In the genomic region with DNA sequence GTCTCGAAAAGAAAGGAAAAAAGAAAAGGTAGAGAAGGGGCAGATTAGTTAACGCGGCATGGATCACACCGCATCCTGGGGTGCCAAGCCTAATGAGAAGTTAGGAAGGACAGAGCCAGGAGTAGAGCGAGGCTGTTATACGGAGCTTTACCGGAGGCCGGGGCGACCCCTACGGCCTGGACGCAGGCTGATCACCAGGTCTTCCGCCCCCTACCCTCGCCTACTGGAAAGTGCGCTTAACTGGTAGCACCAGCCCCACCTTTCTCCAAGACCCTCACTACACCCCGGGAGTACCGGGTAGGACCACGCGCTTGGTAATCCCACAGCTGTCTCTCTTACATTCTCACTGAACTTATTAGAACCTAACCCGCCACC, we compare ENCODE assay signal across 8 cellular contexts. TPM values are rescaled to one million over a fixed set of nuclear protein-coding genes. Genes with fewer than 3 reads are reported as not detected.
DNase-seq lines count a peak whose midpoint lies in the region; ATAC-seq and TF ChIP-seq lines count a peak whose summit lies in the region.

No MANE protein-coding gene starts in this region.

- H2AFZ ChIP-seq in HCT116 (ENCODE audit: low read depth, low read length, poor library complexity, severe bottlenecking): no peak overlapping the region
- peak overlapping the region; percentile 10 for H2AFZ ChIP-seq in SU-DHL-6 (ENCODE audit: low read depth, low read length, severe bottlenecking)

- DNase-seq in GM10248 (ENCODE audit: extremely low spot score) (peak; percentile 22), HCT116 (ENCODE audit: low read depth, low spot score) (no peak), fibroblast of mammary gland (ENCODE audit: low read depth) (peak; percentile 23), HuH-7.5 (ENCODE audit: low spot score) (no peak)
- no peak for DNase-seq in activated effector memory CD4-positive, alpha-beta T cell treated with anti-CD3 and anti-CD28 coated beads, Interleukin-2, amount 50 U/mL, for 16 hours

- H4K20me1 ChIP-seq in HCT116 (ENCODE audit: insufficient read depth) (no peaks in the 10 kb centered on the region), SU-DHL-6 (ENCODE audit: low read depth, low read length) (no peaks in the 10 kb centered on the region)

- peak overlapping the region; percentile 80 for H3K4me2 ChIP-seq in HCT116 (ENCODE audit: low read length)
- peak overlapping the region; percentile 91 for H3K4me2 ChIP-seq in SU-DHL-6 (ENCODE audit: low read depth, low read length, poor library complexity, severe bottlenecking)

- H3F3A ChIP-seq in SU-DHL-6 (ENCODE audit: insufficient read depth): peaks cover 55% of the 10 kb centered on the region

- intact Hi-C loops in HCT116 (cut with micrococcal nuclease): no loop called here

- H3K9me2 ChIP-seq in HCT116 (ENCODE audit: insufficient read depth) (no peaks in the 10 kb centered on the region), SU-DHL-6 (replicated peaks; ENCODE audit: insufficient read depth, low read length) (no peaks in the 10 kb centered on the region)

- H3K4me1 ChIP-seq in HCT116 (ENCODE audit: control insufficient read depth in 1 of 2, insufficient read depth in 2 of 2, low read length in 2 of 2): peaks cover 0 to 19% of the 10 kb centered on the region in 2 experiments; a peak in 3 of 4 replicates
- peaks cover 72 to 79% of the 10 kb centered on the region in 2 experiments for H3K4me1 ChIP-seq in neutrophil (ENCODE audit: control insufficient read depth in 1 of 2, insufficient read depth in 1 of 2, low read depth in 1 of 2, low read length in 1 of 2)

- H3K9me3 ChIP-seq in HCT116 (ENCODE audit: control insufficient read depth in 1 of 2, insufficient read depth in 1 of 2, low read depth in 1 of 2, low read length in 2 of 2): no peaks in the 10 kb centered on the region
- no peaks in the 10 kb centered on the region for H3K9me3 ChIP-seq in SU-DHL-6 (ENCODE audit: insufficient read depth, low read length)
- H3K9me3 ChIP-seq in neutrophil: no peaks in the 10 kb centered on the region

- H3K79me2 ChIP-seq in HCT116 (ENCODE audit: insufficient read depth, low read length) (no peaks in the 10 kb centered on the region), SU-DHL-6 (ENCODE audit: insufficient read depth, low read length) (peaks cover 24% of the 10 kb centered on the region)

- no peak for ATAC-seq in HCT116
- ATAC-seq in HG03039 (IDR thresholded peaks at IDR 0.05; ENCODE audit: unreplicated experiment): no peak

- H3K36me3 ChIP-seq in HCT116 (ENCODE audit: control insufficient read depth in 1 of 2, insufficient read depth in 2 of 2, low read length in 2 of 2) (no peaks in the 10 kb centered on the region), SU-DHL-6 (ENCODE audit: low read length) (peaks cover 18% of the 10 kb centered on the region; the same call in 1 of the 2 replicates), neutrophil (no peaks in the 10 kb centered on the region)

- BruUV-seq in HCT116 (replicated peaks; lab: Mats Ljungman, UMichigan): no TSS peak

- peak overlapping the region; percentile 71 to 72 for H3K4me3 ChIP-seq in HCT116 (replicated peaks in 1 of 2; ENCODE audit: low read depth in 1 of 2, low read length in 2 of 2)
- H3K4me3 ChIP-seq in SU-DHL-6 (ENCODE audit: insufficient read depth, low read length, poor library complexity, severe bottlenecking): peak overlapping the region; percentile 76
- peak overlapping the region; percentile 94 for H3K4me3 ChIP-seq in fibroblast of mammary gland (ENCODE audit: control insufficient read depth, low read depth, low read length)
- H3K4me3 ChIP-seq in neutrophil (ENCODE audit: low read depth in 1 of 2, low read length in 1 of 2): peak overlapping the region; percentile 89 to 98

- H3K27me3 ChIP-seq in HCT116 (ENCODE audit: insufficient read depth, low read length): no peaks in the 10 kb centered on the region
- H3K27me3 ChIP-seq in SU-DHL-6 (ENCODE audit: low read length): no peaks in the 10 kb centered on the region
- peaks cover 17% of the 10 kb centered on the region for H3K27me3 ChIP-seq in neutrophil

- H3K9ac ChIP-seq in HCT116 (ENCODE audit: low read length): peak overlapping the region; percentile 78
- H3K9ac ChIP-seq in SU-DHL-6 (ENCODE audit: low read length): peak overlapping the region; percentile 75

- CTCF ChIA-PET in GM10248 (lab: Yijun Ruan, JAX): interaction anchor here (0.8 to 3.5 kb wide), 22 partner anchors 11 to 790 kb away, joined by 3 to 14 read pairs (median 4); a partner anchor contains a TSS
- CTCF ChIA-PET in HCT116 (lab: Charles Lee): no interaction called here

- TF ChIP-seq CTCF in GM10248 (IDR thresholded peaks at IDR 0.05; ENCODE audit: control extremely low read depth, extremely low read depth, low read depth, missing control alignments) (peak; percentile 39), HCT116 (IDR thresholded peaks at IDR 0.05 in 2 of 3, conservative IDR thresholded peaks at IDR 0.05 in 1 of 3; ENCODE audit: borderline replicate concordance in 1 of 3, insufficient read depth in 1 of 3, low read depth in 2 of 3, low read length in 2 of 3) (no peak), SU-DHL-6 (IDR thresholded peaks at IDR 0.05; ENCODE audit: insufficient read depth, low read length, poor library complexity, severe bottlenecking) (no peak), fibroblast of mammary gland (conservative IDR thresholded peaks at IDR 0.05; ENCODE audit: control insufficient read depth, insufficient read depth, low read depth, low read length) (peak; percentile 13), neutrophil (IDR thresholded peaks at IDR 0.05) (no peak)

- POLR2A ChIA-PET in GM10248 (lab: Yijun Ruan, JAX) (interaction anchor here (0.5 to 2.6 kb wide), 6 partner anchors 34 to 1129 kb away, joined by 3 to 12 read pairs (median 5); a partner anchor contains a TSS), HCT116 (lab: Charles Lee) (interaction anchor here (0.5 to 1.7 kb wide), 2 partner anchors 34 to 146 kb away, joined by 3 to 11 read pairs; a partner anchor contains a TSS)

- peak overlapping the region; percentile 82 for H3K27ac ChIP-seq in HCT116 (ENCODE audit: low read depth, low read length)
- H3K27ac ChIP-seq in SU-DHL-6 (ENCODE audit: low read depth, low read length): peak overlapping the region; percentile 94
- H3K27ac ChIP-seq in neutrophil: peak overlapping the region; percentile 96

- TF ChIP-seq RAD21 in HCT116 (IDR thresholded peaks at IDR 0.05; ENCODE audit: low read depth): no peak

- TF ChIP-seq POLR2A in HCT116 (IDR thresholded peaks at IDR 0.05; ENCODE audit: borderline replicate concordance, extremely low read depth, insufficient read depth, insufficient read length): no peak

- RAD21 ChIA-PET in HCT116 (lab: Charles Lee; ENCODE audit: low non-redundant PET in 1 of 2, low total read pairs in 2 of 2, uncharacterized antibody in 2 of 2, unreplicated experiment in 2 of 2): no interaction called here

TF ChIP-seq in HCT116, 20 proteins besides CTCF, POLR2A, EP300 and RAD21:
- TF ChIP-seq, protein P1, sequence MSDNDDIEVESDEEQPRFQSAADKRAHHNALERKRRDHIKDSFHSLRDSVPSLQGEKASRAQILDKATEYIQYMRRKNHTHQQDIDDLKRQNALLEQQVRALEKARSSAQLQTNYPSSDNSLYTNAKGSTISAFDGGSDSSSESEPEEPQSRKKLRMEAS (IDR thresholded peaks at IDR 0.05): no peak
- TF ChIP-seq EZH2 (IDR thresholded peaks at IDR 0.05): no peak
TF ChIP-seq in HCT116: peak in this region for 0.

RNA-seq across cellular contexts. Expression of a gene that starts 33.8 kb away (rescaled TPM):
- 67.4 TPM for total RNA-seq in HCT116 (2021; ENCODE audit: unreplicated experiment)
- 29.7 and 34.0 TPM in 2 replicates for polyA plus RNA-seq in HCT116 (2012)

RNA-seq across cellular contexts. Expression of a gene that starts 34.0 kb away (rescaled TPM):
- total RNA-seq in HCT116 (2021; ENCODE audit: unreplicated experiment): 3.5 TPM
- 1.5 and 1.6 TPM in 2 replicates for polyA plus RNA-seq in HCT116 (2012)

RNA-seq across cellular contexts. Expression of a gene that starts 44.5 kb away (rescaled TPM):
- not detected for total RNA-seq in HCT116 (2021; ENCODE audit: unreplicated experiment)
- polyA plus RNA-seq in HCT116 (2012): not detected in 2 replicates

Comparison
In these comparisons a context has a peak if more than half of its experiments do, and no peak if none do; other contexts are left out.
1. DNase-seq: peak in GM10248 (single experiment) and fibroblast of mammary gland (single experiment); none in HCT116 (single experiment), HuH-7.5 (single experiment) and activated effector memory CD4-positive, alpha-beta T cell treated with anti-CD3 and anti-CD28 coated beads, Interleukin-2, amount 50 U/mL, for 16 hours (single experiment).
2. CTCF ChIP-seq: peak in GM10248 (single experiment) and fibroblast of mammary gland (single experiment); none in HCT116 (0 of 3), SU-DHL-6 (single experiment) and neutrophil (single experiment).
3. Peak in every context shown above with its lines, with median percentiles within 50 percentile points of each other: H3K27ac ChIP-seq and H3K4me3 ChIP-seq.